8 cellular contexts compared by ENCODE assay signal in the genomic region with DNA sequence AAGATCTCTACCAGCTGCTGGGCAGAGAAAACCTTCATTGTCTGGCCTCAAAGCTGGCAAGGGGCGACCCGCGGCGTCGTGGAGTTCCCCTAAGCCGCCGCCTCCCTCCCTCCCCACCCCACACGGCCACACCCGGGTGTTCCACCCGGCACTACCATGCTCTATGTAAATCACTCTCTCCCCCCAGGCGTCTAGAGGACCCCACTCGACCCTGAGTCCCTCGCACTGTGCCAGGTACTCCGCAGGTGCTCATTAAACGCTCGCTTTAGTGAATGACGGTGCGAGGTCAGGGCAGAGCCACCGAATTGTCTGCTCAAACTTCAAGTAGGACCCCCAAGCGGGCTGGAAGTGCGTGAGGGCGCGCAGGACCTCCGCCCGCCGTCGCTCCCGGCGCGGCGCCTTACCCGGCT. TPM values are rescaled to one million over a fixed set of nuclear protein-coding genes. Genes with fewer than 3 reads are reported as not detected.
DNase-seq lines count a peak whose midpoint lies in the region; ATAC-seq and TF ChIP-seq lines count a peak whose summit lies in the region.

No MANE protein-coding gene starts in this region.

- peak overlapping the region; percentile 93 for H2AFZ ChIP-seq in OCI-LY1 (ENCODE audit: low read length)

- H3K4me2 ChIP-seq in OCI-LY1 (ENCODE audit: low read length) = peak overlapping the region; percentile 97

- peak; percentile 8 for ATAC-seq in GM18508 (IDR thresholded peaks at IDR 0.05; ENCODE audit: insufficient read depth, unreplicated experiment)
- ATAC-seq in HG02763 (IDR thresholded peaks at IDR 0.05; ENCODE audit: unreplicated experiment) = peak; percentile 27

- H3K27me3 ChIP-seq in OCI-LY1 (ENCODE audit: insufficient read depth, low read length) (no peaks in the 10 kb centered on the region), iPS DF 6.9 (ENCODE audit: control insufficient read depth, insufficient read depth, low read length) (peaks cover 2% of the 10 kb centered on the region; the same call in 1 of the 2 replicates)

- peaks cover 12% of the 10 kb centered on the region for H3K9me3 Mint-ChIP-seq in activated naive CD4-positive, alpha-beta T cell treated with anti-CD3 and anti-CD28 coated beads, Interleukin-2, amount 50 U/mL, for 24 hours
- peaks cover 2% of the 10 kb centered on the region for H3K9me3 Mint-ChIP-seq in glutamatergic neuron (ENCODE audit: unreplicated experiment)

- no peaks in the 10 kb centered on the region for H3F3A ChIP-seq in OCI-LY1 (ENCODE audit: insufficient read depth, low read length)

- peak overlapping the region; percentile 91 for H3K9ac ChIP-seq in OCI-LY1 (ENCODE audit: low read length)

- no CpG with 5 or more reads among the region's 32 CpGs for WGBS in iPS DF 6.9 (ENCODE audit: insufficient coverage, insufficient read length)

- peak overlapping the region; percentile 90 for H3K4me3 Mint-ChIP-seq in activated naive CD4-positive, alpha-beta T cell treated with anti-CD3 and anti-CD28 coated beads, Interleukin-2, amount 50 U/mL, for 24 hours
- H3K4me3 Mint-ChIP-seq in glutamatergic neuron (ENCODE audit: unreplicated experiment) = no peak overlapping the region

- peaks cover 51% of the 10 kb centered on the region for H3K4me1 Mint-ChIP-seq in activated naive CD4-positive, alpha-beta T cell treated with anti-CD3 and anti-CD28 coated beads, Interleukin-2, amount 50 U/mL, for 24 hours
- no peaks in the 10 kb centered on the region for H3K4me1 Mint-ChIP-seq in glutamatergic neuron (ENCODE audit: low read depth, unreplicated experiment)

- H3K27ac Mint-ChIP-seq in activated naive CD4-positive, alpha-beta T cell treated with anti-CD3 and anti-CD28 coated beads, Interleukin-2, amount 50 U/mL, for 24 hours = peak overlapping the region; percentile 96
- H3K27ac Mint-ChIP-seq in glutamatergic neuron (ENCODE audit: unreplicated experiment) = no peak overlapping the region

- DNase-seq in iPS DF 6.9 (ENCODE audit: low read depth, low spot score) = no peak
- DNase-seq in stimulated activated CD4-positive, alpha-beta T cell treated with anti-CD3 and anti-CD28 coated beads, Interleukin-15, amount 100 ng/mL, for 24 hours = peak; percentile 45
- DNase-seq in HT-29 (ENCODE audit: low spot score) = no peak
- DNase-seq in glutamatergic neuron = no peak

- H3K9me3 ChIP-seq in OCI-LY1 (ENCODE audit: low read length) = peaks cover 12% of the 10 kb centered on the region
- no peaks in the 10 kb centered on the region for H3K9me3 ChIP-seq in iPS DF 6.9 (ENCODE audit: control insufficient read depth, insufficient read depth, low read length)

- no peaks in the 10 kb centered on the region for H4K20me1 ChIP-seq in OCI-LY1 (ENCODE audit: insufficient read depth, low read length)

- H3K4me3 ChIP-seq in OCI-LY1 (ENCODE audit: low read depth, low read length, poor library complexity, severe bottlenecking) (peak overlapping the region; percentile 97), iPS DF 6.9 (ENCODE audit: low read length) (peak overlapping the region; percentile 53; the same call in 1 of the 2 replicates)

- H3K36me3 Mint-ChIP-seq in activated naive CD4-positive, alpha-beta T cell treated with anti-CD3 and anti-CD28 coated beads, Interleukin-2, amount 50 U/mL, for 24 hours = peaks cover 11% of the 10 kb centered on the region
- peaks cover 16% of the 10 kb centered on the region for H3K36me3 Mint-ChIP-seq in glutamatergic neuron (ENCODE audit: unreplicated experiment)

- H3K79me2 ChIP-seq in OCI-LY1 (ENCODE audit: insufficient read depth, low read length) = peaks cover 16% of the 10 kb centered on the region; the same call in 1 of the 2 replicates

- H3K36me3 ChIP-seq in OCI-LY1 (ENCODE audit: insufficient read depth, low read length) (peaks cover 8% of the 10 kb centered on the region; the same call in 1 of the 2 replicates), iPS DF 6.9 (ENCODE audit: control insufficient read depth, insufficient read depth, low read length) (no peaks in the 10 kb centered on the region)

- H3K27ac ChIP-seq in OCI-LY1 (ENCODE audit: low read depth, low read length, poor library complexity, severe bottlenecking) = peak overlapping the region; percentile 42
- no peak overlapping the region for H3K27ac ChIP-seq in iPS DF 6.9 (ENCODE audit: low read length)

- peaks cover 32% of the 10 kb centered on the region for H3K4me1 ChIP-seq in OCI-LY1 (ENCODE audit: insufficient read depth, low read length, severe bottlenecking)
- H3K4me1 ChIP-seq in iPS DF 6.9 (ENCODE audit: control insufficient read depth, insufficient read depth, low read length) = no peaks in the 10 kb centered on the region

- TF ChIP-seq CTCF in OCI-LY1 (IDR thresholded peaks at IDR 0.05; ENCODE audit: low read length) (no peak), glutamatergic neuron (IDR thresholded peaks at IDR 0.05; ENCODE audit: partially characterized antibody, unreplicated experiment) (no peak)

- no peaks in the 10 kb centered on the region for H3K27me3 Mint-ChIP-seq in activated naive CD4-positive, alpha-beta T cell treated with anti-CD3 and anti-CD28 coated beads, Interleukin-2, amount 50 U/mL, for 24 hours
- H3K27me3 Mint-ChIP-seq in glutamatergic neuron (ENCODE audit: unreplicated experiment) = peaks cover 9% of the 10 kb centered on the region

- no peaks in the 10 kb centered on the region for H3K9me2 ChIP-seq in OCI-LY1 (ENCODE audit: low read depth, low read length)

RNA-seq across cellular contexts. Expression of a gene that starts 0.6 kb away (rescaled TPM):
- 38.3 and 51.1 TPM in 2 replicates for total RNA-seq in HT-29 (2014; rRNA removed; shearing (Covaris generic))
- 0.15 TPM for total RNA-seq in glutamatergic neuron (ENCODE audit: unreplicated experiment)

Comparison
In these comparisons a context has a peak if more than half of its experiments do, and no peak if none do; other contexts are left out.
1. RNA of a gene that starts 0.6 kb away (total RNA-seq): 38.3 to 51.1 TPM in HT-29; 0.15 TPM in glutamatergic neuron (single experiment); every median in the first group is over 10 times any median in the second.